8 cellular contexts compared by ENCODE assay signal in the genomic region with DNA sequence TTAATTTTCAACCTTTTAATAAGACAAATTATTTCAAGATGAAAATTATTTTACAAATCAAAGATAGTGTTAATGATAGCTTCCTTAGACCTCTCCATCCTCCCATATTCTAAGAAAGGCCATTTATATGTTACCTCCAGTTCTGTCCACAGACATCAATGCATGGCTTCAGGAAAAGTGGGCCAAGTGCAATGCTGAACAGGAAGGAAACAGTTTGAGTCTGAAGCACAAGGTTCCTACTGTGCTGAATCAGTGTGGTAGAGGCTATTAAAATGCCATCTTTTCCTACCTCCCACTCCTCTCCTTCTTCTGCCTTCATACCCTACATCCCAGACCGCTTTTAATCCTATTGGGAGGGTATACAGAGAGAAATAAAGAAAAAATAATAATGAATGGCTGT.
A peak's percentile ranks its signal among the peaks of the same experiment; 100 is the strongest.
DNase-seq lines count a peak whose midpoint lies in the region; ATAC-seq lines count a peak whose summit lies in the region.

No MANE protein-coding gene starts in this region.

- DNase-seq in activated naive CD4-positive, alpha-beta T cell treated with anti-CD3 and anti-CD28 coated beads, Interleukin-2, amount 50 U/mL, for 16 hours: no peak
- no peak for DNase-seq in activated naive CD8-positive, alpha-beta T cell treated with anti-CD3 and anti-CD28 coated beads, Interleukin-2, amount 10 ng/mL, durations not matched to agents 7 days and 5 days
- DNase-seq in memory B cell (ENCODE audit: low spot score in 2 of 2) (no peak), COLO668 (lab: John Stamatoyannopoulos, UW; ENCODE audit: unreplicated experiment) (no peak)
- DNase-seq in activated CD4-positive, CD25-positive, alpha-beta regulatory T cell treated with anti-CD3 and anti-CD28 coated beads, Interleukin-2, amount 50 U/mL, for 72 hours: no peak

- WGBS in urinary bladder: 37% methylated on average over 1 of the region's 1 CpG

- POLR2A ChIA-PET in activated naive CD8-positive, alpha-beta T cell treated with anti-CD3 and anti-CD28 coated beads, Interleukin-2, amount 10 ng/mL, durations not matched to agents 7 days and 5 days (lab: Charles Lee): interaction anchor here (0.8 to 2.3 kb wide), 5 partner anchors 23 to 43 kb away, joined by 3 to 17 read pairs (median 4); no protein-coding TSS in a partner anchor

- no peaks in the 10 kb centered on the region for H3K36me3 Mint-ChIP-seq in activated naive CD4-positive, alpha-beta T cell treated with anti-CD3 and anti-CD28 coated beads, Interleukin-2, amount 50 U/mL, for 24 hours
- H3K36me3 Mint-ChIP-seq in activated naive CD8-positive, alpha-beta T cell treated with anti-CD3 and anti-CD28 coated beads, Interleukin-2, amount 10 ng/mL, durations not matched to agents 7 days and 5 days: no peaks in the 10 kb centered on the region
- peaks cover 2% of the 10 kb centered on the region for H3K36me3 Mint-ChIP-seq in memory B cell

- H3K4me1 ChIP-seq in urinary bladder (ENCODE audit: insufficient read depth): no peaks in the 10 kb centered on the region

- H3K4me3 ChIP-seq in urinary bladder (ENCODE audit: low read depth, low read length): no peak overlapping the region

- peaks cover 54% of the 10 kb centered on the region for H3K4me1 Mint-ChIP-seq in activated naive CD4-positive, alpha-beta T cell treated with anti-CD3 and anti-CD28 coated beads, Interleukin-2, amount 50 U/mL, for 24 hours
- peaks cover 26% of the 10 kb centered on the region for H3K4me1 Mint-ChIP-seq in activated naive CD8-positive, alpha-beta T cell treated with anti-CD3 and anti-CD28 coated beads, Interleukin-2, amount 10 ng/mL, durations not matched to agents 7 days and 5 days
- peaks cover 57% of the 10 kb centered on the region for H3K4me1 Mint-ChIP-seq in memory B cell

- H3K36me3 ChIP-seq in urinary bladder (ENCODE audit: insufficient read depth): no peaks in the 10 kb centered on the region

- H3K27ac ChIP-seq in urinary bladder (ENCODE audit: low read depth): peak overlapping the region; percentile 10

- peak overlapping the region; percentile 51 for H3K4me3 Mint-ChIP-seq in activated naive CD4-positive, alpha-beta T cell treated with anti-CD3 and anti-CD28 coated beads, Interleukin-2, amount 50 U/mL, for 24 hours
- peak overlapping the region; percentile 26 for H3K4me3 Mint-ChIP-seq in activated naive CD8-positive, alpha-beta T cell treated with anti-CD3 and anti-CD28 coated beads, Interleukin-2, amount 10 ng/mL, durations not matched to agents 7 days and 5 days
- peak overlapping the region; percentile 13 for H3K4me3 Mint-ChIP-seq in memory B cell

- ATAC-seq in activated naive CD8-positive, alpha-beta T cell treated with anti-CD3 and anti-CD28 coated beads, Interleukin-2, amount 10 ng/mL, durations not matched to agents 7 days and 5 days (ENCODE audit: low read depth): no peak
- ATAC-seq in memory B cell (ENCODE audit: low read depth): peak; percentile 7
- ATAC-seq in HG03442 (IDR thresholded peaks at IDR 0.05; ENCODE audit: unreplicated experiment): no peak

- H3K9me3 Mint-ChIP-seq in activated naive CD4-positive, alpha-beta T cell treated with anti-CD3 and anti-CD28 coated beads, Interleukin-2, amount 50 U/mL, for 24 hours: peaks cover 7% of the 10 kb centered on the region
- no peaks in the 10 kb centered on the region for H3K9me3 Mint-ChIP-seq in activated naive CD8-positive, alpha-beta T cell treated with anti-CD3 and anti-CD28 coated beads, Interleukin-2, amount 10 ng/mL, durations not matched to agents 7 days and 5 days
- peaks cover 4% of the 10 kb centered on the region for H3K9me3 Mint-ChIP-seq in memory B cell

- no peaks in the 10 kb centered on the region for H3K27me3 Mint-ChIP-seq in activated naive CD4-positive, alpha-beta T cell treated with anti-CD3 and anti-CD28 coated beads, Interleukin-2, amount 50 U/mL, for 24 hours
- no peaks in the 10 kb centered on the region for H3K27me3 Mint-ChIP-seq in activated naive CD8-positive, alpha-beta T cell treated with anti-CD3 and anti-CD28 coated beads, Interleukin-2, amount 10 ng/mL, durations not matched to agents 7 days and 5 days
- no peaks in the 10 kb centered on the region for H3K27me3 Mint-ChIP-seq in memory B cell

- H3K27ac Mint-ChIP-seq in activated naive CD4-positive, alpha-beta T cell treated with anti-CD3 and anti-CD28 coated beads, Interleukin-2, amount 50 U/mL, for 24 hours: peak overlapping the region; percentile 92
- H3K27ac Mint-ChIP-seq in activated naive CD8-positive, alpha-beta T cell treated with anti-CD3 and anti-CD28 coated beads, Interleukin-2, amount 10 ng/mL, durations not matched to agents 7 days and 5 days: no peak overlapping the region
- H3K27ac Mint-ChIP-seq in memory B cell: peak overlapping the region; percentile 88
